Comparison of ENCODE assay signal across 13 cellular contexts in genomic region chr6:43833223-43833995, GRCh38.
DNase-seq lines count a peak whose midpoint lies in the region; TF ChIP-seq lines count a peak whose summit lies in the region.
"Had no signal": no experiment of that assay in that cellular context is flagged by ENCODE, and none has a peak within 500 bp of the region (broad histone marks: within the 10 kb centered on the region; RNA-seq: fewer than 3 reads in every experiment).

No MANE protein-coding gene starts in this region.

- peaks cover 79% of the 10 kb centered on the region for H3K4me1 Mint-ChIP-seq in Calu3 (ENCODE audit: low read depth, unreplicated experiment)
- H3K4me1 Mint-ChIP-seq in neural crest cell: peaks cover 29% of the 10 kb centered on the region
- H3K4me1 Mint-ChIP-seq: memory B cell had no signal

- CTCF ChIA-PET in Calu3 (lab: Charles Lee): interaction anchor here (0.9 to 1.5 kb wide), 9 partner anchors 14 to 239 kb away, joined by 3 to 7 read pairs (median 3); partner anchors contain the start of gene VEGFA

- H3K4me3 Mint-ChIP-seq in Calu3 (ENCODE audit: low read depth, unreplicated experiment) (no peak overlapping the region), neural crest cell (no peak overlapping the region)
- H3K4me3 Mint-ChIP-seq: activated CD8-positive, alpha-beta T cell treated with anti-CD3 and anti-CD28 coated beads, Interleukin-2, amount 10 ng/mL, durations not matched to agents 7 days and 5 days; memory B cell had no signal

- in situ Hi-C loops in brain microvascular endothelial cell (cut with HindIII; ENCODE audit: low pct_ligation_motif_present, low sequenced_read_pairs): no loop called here

- H3K9me3 ChIP-seq in breast epithelium: no peaks in the 10 kb centered on the region

- H3K27me3 ChIP-seq in brain microvascular endothelial cell (replicated peaks): no peaks in the 10 kb centered on the region
- H3K27me3 ChIP-seq in breast epithelium: no peaks in the 10 kb centered on the region

- H3K27ac Mint-ChIP-seq in Calu3 (ENCODE audit: unreplicated experiment) (no peak overlapping the region), neural crest cell (ENCODE audit: unreplicated experiment) (peak overlapping the region; percentile 40)
- H3K27ac Mint-ChIP-seq: activated CD8-positive, alpha-beta T cell treated with anti-CD3 and anti-CD28 coated beads, Interleukin-2, amount 10 ng/mL, durations not matched to agents 7 days and 5 days; activated T-helper 2 cell treated with anti-CD3 and anti-CD28 coated beads, Interferon-gamma antibody, Interleukin-2, Interleukin-4, amounts not matched to agents 10 μg/mL and 5 μg/mL and 100 μg/mL, durations not matched to agents 14 hours and 24 hours and 36 hours; memory B cell had no signal

- DNase-seq in Calu3 (peak; percentile 80), NCI-H524 (lab: John Stamatoyannopoulos, UW) (peak; percentile 51 to 87), brain microvascular endothelial cell (peak; percentile 33), neural crest cell (ENCODE audit: low read depth, low spot score) (no peak), NCI-H526 (lab: John Stamatoyannopoulos, UW) (no peak), DMS114 treated with DMSO at 0.1 percent for 48 hours (lab: John Stamatoyannopoulos, UW; ENCODE audit: unreplicated experiment) (no peak), breast epithelium (ENCODE audit: low spot score in 2 of 2) (no peak)
- no peak for DNase-seq in central memory CD4-positive, alpha-beta T cell
- DNase-seq: activated CD8-positive, alpha-beta T cell treated with anti-CD3 and anti-CD28 coated beads, Interleukin-2, amount 10 ng/mL, durations not matched to agents 7 days and 5 days; dorsolateral prefrontal cortex; trophoblast cell had no signal

- no TSS peak for BruUV-seq in Calu3 (replicated peaks; lab: Mats Ljungman, UMichigan)

- no peak overlapping the region for H3K4me3 ChIP-seq in brain microvascular endothelial cell (ENCODE audit: low read depth, low read length)
- no peak overlapping the region for H3K4me3 ChIP-seq in breast epithelium
- H3K4me3 ChIP-seq: dorsolateral prefrontal cortex had no signal

- H3K9me3 Mint-ChIP-seq in Calu3 (ENCODE audit: low read depth, unreplicated experiment) (no peaks in the 10 kb centered on the region), neural crest cell (no peaks in the 10 kb centered on the region)
- H3K9me3 Mint-ChIP-seq: activated T-helper 2 cell treated with anti-CD3 and anti-CD28 coated beads, Interferon-gamma antibody, Interleukin-2, Interleukin-4, amounts not matched to agents 10 μg/mL and 5 μg/mL and 100 μg/mL, durations not matched to agents 14 hours and 24 hours and 36 hours; memory B cell had no signal

- H3K27me3 Mint-ChIP-seq in Calu3 (ENCODE audit: unreplicated experiment) (no peaks in the 10 kb centered on the region), neural crest cell (ENCODE audit: low read depth) (no peaks in the 10 kb centered on the region)

- TF ChIP-seq CTCF in Calu3 (IDR thresholded peaks at IDR 0.05; ENCODE audit: unreplicated experiment) (no peak), brain microvascular endothelial cell (IDR thresholded peaks at IDR 0.05; ENCODE audit: low read depth, low read length, missing control alignments) (no peak), neural crest cell (conservative IDR thresholded peaks at IDR 0.05) (no peak), breast epithelium (IDR thresholded peaks at IDR 0.05) (no peak)

- peaks cover 5% of the 10 kb centered on the region for H3K36me3 Mint-ChIP-seq in Calu3 (ENCODE audit: insufficient read depth, unreplicated experiment)
- no peaks in the 10 kb centered on the region for H3K36me3 Mint-ChIP-seq in neural crest cell (ENCODE audit: low read depth)
- H3K36me3 Mint-ChIP-seq: memory B cell had no signal

- intact Hi-C loops in Calu3 (cut with micrococcal nuclease; ENCODE audit: unreplicated experiment) (no loop called here), breast epithelium (cut with DNase I; ENCODE audit: low total_unique reads) (no loop called here)

- TF ChIP-seq POLR2A in breast epithelium (IDR thresholded peaks at IDR 0.05): no peak

- H3K27ac ChIP-seq in brain microvascular endothelial cell (no peak overlapping the region), breast epithelium (no peak overlapping the region)
- H3K27ac ChIP-seq: dorsolateral prefrontal cortex had no signal

- no peaks in the 10 kb centered on the region for H3K4me1 ChIP-seq in breast epithelium

- H3K36me3 ChIP-seq in brain microvascular endothelial cell (replicated peaks): no peaks in the 10 kb centered on the region
- H3K36me3 ChIP-seq in breast epithelium: no peaks in the 10 kb centered on the region

Comparison
In these comparisons a context has a peak if more than half of its experiments do, and no peak if none do; other contexts are left out.
1. DNase-seq: peak in Calu3 (single experiment), NCI-H524 (2 of 2) and brain microvascular endothelial cell (single experiment); none in neural crest cell (single experiment), NCI-H526 (0 of 2), central memory CD4-positive, alpha-beta T cell (single experiment), DMS114 treated with DMSO at 0.1 percent for 48 hours (single experiment) and breast epithelium (0 of 2).